8 cellular contexts compared by ENCODE assay signal in genomic region chr22:41217553-41218157, GRCh38. TPM values are rescaled to one million over a fixed set of nuclear protein-coding genes. Genes with fewer than 3 reads are reported as not detected.
DNase-seq lines count a peak whose midpoint lies in the region; ATAC-seq and TF ChIP-seq lines count a peak whose summit lies in the region.

No MANE protein-coding gene starts in this region.

- no peaks in the 10 kb centered on the region for H3K9me3 Mint-ChIP-seq in activated CD4-positive, alpha-beta memory T cell treated with anti-CD3 and anti-CD28 coated beads for 36 hours
- peaks cover 3% of the 10 kb centered on the region for H3K9me3 Mint-ChIP-seq in neural crest cell

- peak overlapping the region; percentile 7 for H3K4me3 ChIP-seq in fibroblast of mammary gland (ENCODE audit: control insufficient read depth, low read depth, low read length)

- CTCF ChIA-PET in activated CD4-positive, alpha-beta memory T cell treated with anti-CD3 and anti-CD28 coated beads for 36 hours (lab: Charles Lee): interaction anchor here (0.9 to 5.3 kb wide), 3 partner anchors 20 to 296 kb away, joined by 3 to 21 read pairs (median 9); no protein-coding TSS in a partner anchor

- intact Hi-C loops in activated CD4-positive, alpha-beta memory T cell treated with anti-CD3 and anti-CD28 coated beads for 36 hours (cut with micrococcal nuclease): no loop called here

- no peaks in the 10 kb centered on the region for H3K27me3 Mint-ChIP-seq in activated CD4-positive, alpha-beta memory T cell treated with anti-CD3 and anti-CD28 coated beads for 36 hours
- H3K27me3 Mint-ChIP-seq in neural crest cell (ENCODE audit: low read depth): no peaks in the 10 kb centered on the region

- H3K27ac Mint-ChIP-seq in activated CD4-positive, alpha-beta memory T cell treated with anti-CD3 and anti-CD28 coated beads for 36 hours: peak overlapping the region; percentile 70
- H3K27ac Mint-ChIP-seq in neural crest cell (ENCODE audit: unreplicated experiment): peak overlapping the region; percentile 94

- ATAC-seq in GM18868 (IDR thresholded peaks at IDR 0.05; ENCODE audit: unreplicated experiment) (peak; percentile 53), HG02588 (IDR thresholded peaks at IDR 0.05; ENCODE audit: unreplicated experiment) (no peak)

- H3K4me1 Mint-ChIP-seq in activated CD4-positive, alpha-beta memory T cell treated with anti-CD3 and anti-CD28 coated beads for 36 hours (ENCODE audit: low read depth): peaks cover 19% of the 10 kb centered on the region
- peaks cover 20% of the 10 kb centered on the region for H3K4me1 Mint-ChIP-seq in neural crest cell

- POLR2A ChIA-PET in activated CD4-positive, alpha-beta memory T cell treated with anti-CD3 and anti-CD28 coated beads for 36 hours (lab: Charles Lee): interaction anchor here (0.9 to 2.6 kb wide), 2 partner anchors 10 to 21 kb away, joined by 3 to 8 read pairs; no protein-coding TSS in a partner anchor

- H3K4me3 Mint-ChIP-seq in activated CD4-positive, alpha-beta memory T cell treated with anti-CD3 and anti-CD28 coated beads for 36 hours: peak overlapping the region; percentile 34
- H3K4me3 Mint-ChIP-seq in neural crest cell: peak overlapping the region; percentile 38

- DNase-seq in NCI-H1436 (lab: John Stamatoyannopoulos, UW): peak; percentile 33
- DNase-seq in activated CD4-positive, alpha-beta memory T cell treated with anti-CD3 and anti-CD28 coated beads for 36 hours: peak; percentile 56
- DNase-seq in fibroblast of mammary gland (ENCODE audit: low read depth): peak; percentile 77
- peak; percentile 50 for DNase-seq in neural crest cell (ENCODE audit: low read depth, low spot score)
- no peak for DNase-seq in HuH-7.5 (ENCODE audit: low spot score)
- no peak for DNase-seq in LoVo (ENCODE audit: low spot score)

- H3K36me3 Mint-ChIP-seq in activated CD4-positive, alpha-beta memory T cell treated with anti-CD3 and anti-CD28 coated beads for 36 hours: peaks cover 34% of the 10 kb centered on the region
- H3K36me3 Mint-ChIP-seq in neural crest cell (ENCODE audit: low read depth): peaks cover 36% of the 10 kb centered on the region

- TF ChIP-seq CTCF in fibroblast of mammary gland (conservative IDR thresholded peaks at IDR 0.05; ENCODE audit: control insufficient read depth, insufficient read depth, low read depth, low read length) (no peak), neural crest cell (conservative IDR thresholded peaks at IDR 0.05) (no peak)

RNA-seq across cellular contexts. Expression of gene L3MBTL2, which starts 12.5 kb away (rescaled TPM):
- 10 to 100 TPM; 27.3 to 31.0 TPM for total RNA-seq in activated CD4-positive, alpha-beta memory T cell treated with anti-CD3 and anti-CD28 coated beads for 36 hours
- total RNA-seq in neural crest cell: 30.6 and 32.3 TPM in 2 replicates

RNA-seq across cellular contexts. Expression of gene CHADL, which starts 23.1 kb away (rescaled TPM):
- under 1 TPM; 0.12 to 0.21 TPM for total RNA-seq in activated CD4-positive, alpha-beta memory T cell treated with anti-CD3 and anti-CD28 coated beads for 36 hours
- 0.61 and 1.8 TPM in 2 replicates for total RNA-seq in neural crest cell

Comparison
In these comparisons a context has a peak if more than half of its experiments do, and no peak if none do; other contexts are left out.
1. DNase-seq: peak in NCI-H1436 (single experiment), activated CD4-positive, alpha-beta memory T cell treated with anti-CD3 and anti-CD28 coated beads for 36 hours (single experiment), fibroblast of mammary gland (single experiment) and neural crest cell (single experiment); none in HuH-7.5 (single experiment) and LoVo (single experiment).